ENCODE assay signal across 18 cellular contexts in the genomic region with DNA sequence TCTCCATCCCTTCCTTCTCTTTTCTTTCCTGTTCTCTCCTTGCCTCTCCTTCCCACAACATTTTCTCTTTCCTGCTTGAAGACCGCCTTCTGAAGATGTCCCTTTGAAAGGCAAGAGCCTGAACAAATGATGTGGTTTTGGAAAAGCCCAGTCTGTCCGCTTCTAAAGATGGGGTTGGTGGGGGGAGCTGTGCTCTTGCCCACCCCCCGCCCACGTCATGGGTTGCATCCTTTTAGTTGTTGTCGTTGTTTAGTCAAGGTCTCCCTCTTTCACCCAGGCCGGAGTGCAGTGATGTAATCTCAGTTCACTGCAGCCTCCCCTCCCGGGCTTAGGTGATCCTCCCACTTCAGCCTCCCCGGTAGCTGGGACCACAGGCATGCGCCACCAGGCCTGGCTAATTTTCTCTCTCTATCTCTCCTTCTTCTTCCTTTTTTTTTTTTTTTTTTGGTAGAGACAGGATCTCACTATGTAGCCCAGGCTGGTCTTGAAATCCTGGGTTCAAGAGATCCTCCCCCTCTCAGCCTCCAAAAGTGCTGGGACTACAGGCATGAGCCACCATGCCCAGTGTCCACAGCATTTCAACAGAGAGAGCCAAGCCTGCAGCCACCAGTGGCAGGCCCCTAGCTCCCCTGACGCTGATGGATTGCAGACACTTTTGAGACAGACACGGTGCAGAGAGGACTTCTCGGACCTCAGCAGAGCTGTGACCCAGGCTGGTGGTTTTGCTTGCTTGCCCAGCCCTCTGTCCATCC. TPM values are rescaled to one million over a fixed set of nuclear protein-coding genes. Genes with fewer than 3 reads are reported as not detected.
DNase-seq lines count a peak whose midpoint lies in the region; ATAC-seq and TF ChIP-seq lines count a peak whose summit lies in the region.
"Had no signal": no experiment of that assay in that cellular context is flagged by ENCODE, and none has a peak within 500 bp of the region (broad histone marks: within the 10 kb centered on the region; RNA-seq: fewer than 3 reads in every experiment).

No MANE protein-coding gene starts in this region.

- peaks cover 23% of the 10 kb centered on the region for H3K27me3 Mint-ChIP-seq in glutamatergic neuron (ENCODE audit: unreplicated experiment)
- H3K27me3 Mint-ChIP-seq in activated CD8-positive, alpha-beta T cell treated with anti-CD3 and anti-CD28 coated beads, Interleukin-2, amount 10 ng/mL, durations not matched to agents 7 days and 5 days (ENCODE audit: low read depth), result peaks cover 34% of the 10 kb centered on the region

- H3K4me3 Mint-ChIP-seq in glutamatergic neuron (ENCODE audit: unreplicated experiment), result peak overlapping the region; percentile 52
- no peak overlapping the region for H3K4me3 Mint-ChIP-seq in activated CD8-positive, alpha-beta T cell treated with anti-CD3 and anti-CD28 coated beads, Interleukin-2, amount 10 ng/mL, durations not matched to agents 7 days and 5 days
- H3K4me3 Mint-ChIP-seq: GM23338; T-helper 2 cell treated with Interferon-gamma antibody and Interleukin-4, amounts not matched to agents 5 μg/mL and 100 μg/mL, for 36 hours had no signal

- H3K27ac ChIP-seq in SJSA1 (peak overlapping the region; percentile 51), gastrocnemius medialis (peak overlapping the region; percentile 64 to 79 (median 74))
- H3K27ac ChIP-seq: HL-60 had no signal

- H3K27me3 ChIP-seq in SJSA1 (replicated peaks) (no peaks in the 10 kb centered on the region), gastrocnemius medialis (no peaks in the 10 kb centered on the region)
- H3K27me3 ChIP-seq: MG63 had no signal

- H3K9me3 ChIP-seq in SJSA1 (replicated peaks), result no peaks in the 10 kb centered on the region
- no peaks in the 10 kb centered on the region for H3K9me3 ChIP-seq in gastrocnemius medialis
- H3K9me3 ChIP-seq: MG63 had no signal

- no peaks in the 10 kb centered on the region for H3K36me3 ChIP-seq in SJSA1
- H3K36me3 ChIP-seq in gastrocnemius medialis, result no peaks in the 10 kb centered on the region
- H3K36me3 ChIP-seq: MG63 had no signal

- in situ Hi-C loops in gastrocnemius medialis (cut with MboI; ENCODE audit: low sequenced_read_pairs in 4 of 4), result no loop called here

- intact Hi-C loops in gastrocnemius medialis (cut with DNase I; ENCODE audit: low total_unique reads), result no loop called here

- no peak for ATAC-seq in gastrocnemius medialis
- no peak for ATAC-seq in activated CD8-positive, alpha-beta T cell treated with anti-CD3 and anti-CD28 coated beads, Interleukin-2, amount 10 ng/mL, durations not matched to agents 7 days and 5 days

- peak overlapping the region; percentile 54 for H3K27ac Mint-ChIP-seq in glutamatergic neuron (ENCODE audit: unreplicated experiment)
- H3K27ac Mint-ChIP-seq in activated CD8-positive, alpha-beta T cell treated with anti-CD3 and anti-CD28 coated beads, Interleukin-2, amount 10 ng/mL, durations not matched to agents 7 days and 5 days, result no peak overlapping the region
- H3K27ac Mint-ChIP-seq: GM23338; T-helper 2 cell treated with Interferon-gamma antibody and Interleukin-4, amounts not matched to agents 5 μg/mL and 100 μg/mL, for 36 hours had no signal

- H3K9me3 Mint-ChIP-seq in glutamatergic neuron (ENCODE audit: unreplicated experiment), result peaks cover 2% of the 10 kb centered on the region
- no peaks in the 10 kb centered on the region for H3K9me3 Mint-ChIP-seq in activated CD8-positive, alpha-beta T cell treated with anti-CD3 and anti-CD28 coated beads, Interleukin-2, amount 10 ng/mL, durations not matched to agents 7 days and 5 days (ENCODE audit: insufficient read depth)
- H3K9me3 Mint-ChIP-seq: naive B cell; T-helper 2 cell treated with Interferon-gamma antibody and Interleukin-4, amounts not matched to agents 5 μg/mL and 100 μg/mL, for 36 hours had no signal

- H3K4me1 Mint-ChIP-seq in glutamatergic neuron (ENCODE audit: low read depth, unreplicated experiment), result peaks cover 24% of the 10 kb centered on the region
- peaks cover 10% of the 10 kb centered on the region for H3K4me1 Mint-ChIP-seq in activated CD8-positive, alpha-beta T cell treated with anti-CD3 and anti-CD28 coated beads, Interleukin-2, amount 10 ng/mL, durations not matched to agents 7 days and 5 days (ENCODE audit: low read depth)

- DNase-seq in AG10803 (ENCODE audit: low read depth), result no peak
- no peak for DNase-seq in SJSA1 (ENCODE audit: low read depth in 1 of 2, low spot score in 2 of 2)
- DNase-seq in glutamatergic neuron, result no peak
- DNase-seq in gastrocnemius medialis, result no peak
- no peak for DNase-seq in C1 segment of cervical spinal cord (lab: John Stamatoyannopoulos, UW)
- DNase-seq in effector CD8-positive, alpha-beta T cell (lab: John Stamatoyannopoulos, UW), result no peak
- DNase-seq in DMS 273 treated with DMSO at 0.1 percent for 48 hours (lab: John Stamatoyannopoulos, UW), result no peak
- DNase-seq in activated CD8-positive, alpha-beta T cell treated with anti-CD3 and anti-CD28 coated beads, Interleukin-2, amount 10 ng/mL, durations not matched to agents 7 days and 5 days, result no peak
- DNase-seq: activated CD4-positive, alpha-beta T cell treated with anti-CD3 and anti-CD28 coated beads, Interleukin-2, amount 50 U/mL, for 48 hours; activated gamma-delta T cell treated with Interleukin-2 at 50 U/mL for 16 hours; cerebellar nuclear complex; naive B cell; NCI-H2171 had no signal

- CTCF ChIA-PET in activated CD8-positive, alpha-beta T cell treated with anti-CD3 and anti-CD28 coated beads, Interleukin-2, amount 10 ng/mL, durations not matched to agents 7 days and 5 days (lab: Charles Lee), result no interaction called here

- H3K4me1 ChIP-seq in SJSA1 (replicated peaks) (peaks cover 30% of the 10 kb centered on the region), gastrocnemius medialis (peaks cover 28 to 34% of the 10 kb centered on the region in 2 donors)

- H3K36me3 Mint-ChIP-seq in glutamatergic neuron (ENCODE audit: unreplicated experiment), result no peaks in the 10 kb centered on the region
- no peaks in the 10 kb centered on the region for H3K36me3 Mint-ChIP-seq in activated CD8-positive, alpha-beta T cell treated with anti-CD3 and anti-CD28 coated beads, Interleukin-2, amount 10 ng/mL, durations not matched to agents 7 days and 5 days (ENCODE audit: low read depth)

- TF ChIP-seq CTCF in AG10803 (conservative IDR thresholded peaks at IDR 0.05; ENCODE audit: low read length) (no peak), glutamatergic neuron (IDR thresholded peaks at IDR 0.05; ENCODE audit: partially characterized antibody, unreplicated experiment) (no peak), gastrocnemius medialis (IDR thresholded peaks at IDR 0.05 in 4 of 5, conservative IDR thresholded peaks at IDR 0.05 in 1 of 5) (no peak)

- POLR2A ChIA-PET in activated CD8-positive, alpha-beta T cell treated with anti-CD3 and anti-CD28 coated beads, Interleukin-2, amount 10 ng/mL, durations not matched to agents 7 days and 5 days (lab: Charles Lee), result no interaction called here

- H3K4me3 ChIP-seq in AG10803 (ENCODE audit: low read length) (peak overlapping the region; percentile 51), SJSA1 (no peak overlapping the region), gastrocnemius medialis (peak overlapping the region in 2 of 4 donors; percentile 36 to 40)
- H3K4me3 ChIP-seq: GM23338 had no signal

- TF ChIP-seq POLR2A in gastrocnemius medialis (IDR thresholded peaks at IDR 0.05), result no peak

RNA-seq across cellular contexts. Expression of gene CIBAR2, which starts 26.0 kb away (rescaled TPM):
- total RNA-seq in SJSA1 (2014; rRNA removed; shearing (Covaris generic)), result 0.05 TPM in 1 of 2 replicates, not detected in the other
- total RNA-seq in glutamatergic neuron (ENCODE audit: unreplicated experiment) (not detected), gastrocnemius medialis (not detected)
- total RNA-seq in activated CD8-positive, alpha-beta T cell treated with anti-CD3 and anti-CD28 coated beads, Interleukin-2, amount 10 ng/mL, durations not matched to agents 7 days and 5 days, result not detected
- total RNA-seq: Daoy, GM23338 had no signal
